Comparison of ENCODE assay signal across 9 cellular contexts in genomic region chr2:675460-675859, GRCh38. TPM values are rescaled to one million over a fixed set of nuclear protein-coding genes. Genes with fewer than 3 reads are reported as not detected.
DNase-seq lines count a peak whose midpoint lies in the region; FAIRE-seq and TF ChIP-seq lines count a peak whose summit lies in the region.
"Had no signal": no experiment of that assay in that cellular context is flagged by ENCODE, and none has a peak within 500 bp of the region (broad histone marks: within the 10 kb centered on the region; RNA-seq: fewer than 3 reads in every experiment).

No MANE protein-coding gene starts in this region.

- no peaks in the 10 kb centered on the region for H3K9me2 ChIP-seq in Karpas-422 (replicated peaks; ENCODE audit: insufficient read depth, low read length)

- H3K9me3 ChIP-seq in CD8-positive, alpha-beta memory T cell (ENCODE audit: low read length) = no peaks in the 10 kb centered on the region
- H3K9me3 ChIP-seq in Karpas-422 (ENCODE audit: low read length) (no peaks in the 10 kb centered on the region), breast epithelium (no peaks in the 10 kb centered on the region), prostate gland (no peaks in the 10 kb centered on the region), testis (no peaks in the 10 kb centered on the region)
- H3K9me3 ChIP-seq: upper lobe of left lung had no signal

- peaks cover 23% of the 10 kb centered on the region for H3K4me1 ChIP-seq in CD8-positive, alpha-beta memory T cell (ENCODE audit: insufficient read depth, low read length)
- H3K4me1 ChIP-seq in Karpas-422 (ENCODE audit: low read length) (peaks cover 66% of the 10 kb centered on the region), breast epithelium (no peaks in the 10 kb centered on the region), prostate gland (replicated peaks) (no peaks in the 10 kb centered on the region), testis (peaks cover 19% of the 10 kb centered on the region)

- H3K4me3 Mint-ChIP-seq in CD8-positive, alpha-beta memory T cell = peak overlapping the region in 5 of 7 donors; percentile 49 to 94 (median 91)
- H3K4me3 Mint-ChIP-seq in neural crest cell = peak overlapping the region; percentile 95

- no peak overlapping the region for H3K27ac ChIP-seq in CD8-positive, alpha-beta memory T cell (ENCODE audit: low read depth, low read length)
- H3K27ac ChIP-seq in Karpas-422 (ENCODE audit: low read length) (peak overlapping the region; percentile 97), breast epithelium (peak overlapping the region; percentile 10 to 28), prostate gland (no peak overlapping the region), testis (no peak overlapping the region)

- no peaks in the 10 kb centered on the region for H4K20me1 ChIP-seq in Karpas-422 (ENCODE audit: insufficient read depth, low read depth, low read length)

- TF ChIP-seq POLR2A in breast epithelium (IDR thresholded peaks at IDR 0.05) (no peak), prostate gland (IDR thresholded peaks at IDR 0.05) (no peak), testis (IDR thresholded peaks at IDR 0.05) (no peak), GM12892 (IDR thresholded peaks at IDR 0.05; ENCODE audit: low read depth, low read length) (no peak)

- CTCF ChIA-PET in CD8-positive, alpha-beta memory T cell (lab: Charles Lee) = no interaction called here

- TF ChIP-seq CTCF in breast epithelium (IDR thresholded peaks at IDR 0.05) (no peak), neural crest cell (conservative IDR thresholded peaks at IDR 0.05) (no peak), prostate gland (IDR thresholded peaks at IDR 0.05) (no peak), testis (IDR thresholded peaks at IDR 0.05) (no peak)

- H3K36me3 ChIP-seq in CD8-positive, alpha-beta memory T cell (ENCODE audit: insufficient read depth, low read length) = no peaks in the 10 kb centered on the region
- H3K36me3 ChIP-seq in Karpas-422 (ENCODE audit: insufficient read depth, low read length) (peaks cover 18% of the 10 kb centered on the region), breast epithelium (no peaks in the 10 kb centered on the region), prostate gland (peaks cover 0 to 2% of the 10 kb centered on the region in 2 donors), testis (ENCODE audit: low read depth, missing control alignments) (no peaks in the 10 kb centered on the region)

- DNase-seq in CD8-positive, alpha-beta memory T cell = no peak
- peak; percentile 74 for DNase-seq in Karpas-422
- no peak for DNase-seq in breast epithelium (ENCODE audit: low spot score in 2 of 2)
- no peak for DNase-seq in neural crest cell (ENCODE audit: low read depth, low spot score)
- no peak for DNase-seq in prostate gland (ENCODE audit: low spot score)
- no peak for DNase-seq in testis
- DNase-seq in SKM-1 treated with dmso at 0.1 percent for 144 hours (lab: John Stamatoyannopoulos, UW; ENCODE audit: unreplicated experiment) = no peak
- no peak for DNase-seq in GM12892 (ENCODE audit: insufficient read length)

- H3K4me3 ChIP-seq in CD8-positive, alpha-beta memory T cell (ENCODE audit: low read length) = no peak overlapping the region
- H3K4me3 ChIP-seq in Karpas-422 (ENCODE audit: low read length) = peak overlapping the region; percentile 65
- peak overlapping the region in 1 of 3 donors; percentile 78 for H3K4me3 ChIP-seq in breast epithelium
- H3K4me3 ChIP-seq in prostate gland = no peak overlapping the region
- H3K4me3 ChIP-seq in testis = no peak overlapping the region

- H3K27me3 ChIP-seq in CD8-positive, alpha-beta memory T cell (ENCODE audit: insufficient read depth, low read length, poor library complexity, severe bottlenecking) = no peaks in the 10 kb centered on the region
- no peaks in the 10 kb centered on the region for H3K27me3 ChIP-seq in Karpas-422 (ENCODE audit: low read length)
- no peaks in the 10 kb centered on the region for H3K27me3 ChIP-seq in breast epithelium
- H3K27me3 ChIP-seq in prostate gland (replicated peaks; ENCODE audit: insufficient read depth) = no peaks in the 10 kb centered on the region
- no peaks in the 10 kb centered on the region for H3K27me3 ChIP-seq in testis
- H3K27me3 ChIP-seq: upper lobe of left lung had no signal

- H3K79me2 ChIP-seq in Karpas-422 (ENCODE audit: low read length) = peaks cover 12% of the 10 kb centered on the region

- H3K27ac Mint-ChIP-seq in CD8-positive, alpha-beta memory T cell = peak overlapping the region in 4 of 8 donors; percentile 19 to 92 (median 90)
- H3K27ac Mint-ChIP-seq in neural crest cell (ENCODE audit: unreplicated experiment) = no peak overlapping the region

- peak overlapping the region; percentile 78 for H3K4me2 ChIP-seq in Karpas-422 (ENCODE audit: low read depth, low read length, poor library complexity, severe bottlenecking)

- intact Hi-C loops in breast epithelium (cut with DNase I; ENCODE audit: low total_unique reads) = no loop called here
- intact Hi-C loops in prostate gland (cut with DNase I) = loop anchor here (5.0 to 10.0 kb wide), 3 partner anchors 411 to 1142 kb away; partner anchors contain the start of genes ACP1, PXDN and SH3YL1
- intact Hi-C loops in testis (cut with DNase I; ENCODE audit: low total_unique reads) = no loop called here

- WGBS in prostate gland = 85% methylated on average over 9 of the region's 9 CpGs
- WGBS in testis, 2 donors = 51 to 59% methylated on average over 9 of the region's 9 CpGs

- peaks cover 0 to 47% (median 6%) of the 10 kb centered on the region in 3 donors for H3K36me3 Mint-ChIP-seq in CD8-positive, alpha-beta memory T cell
- peaks cover 5% of the 10 kb centered on the region for H3K36me3 Mint-ChIP-seq in neural crest cell (ENCODE audit: low read depth)

- H3K27me3 Mint-ChIP-seq in CD8-positive, alpha-beta memory T cell = no peaks in the 10 kb centered on the region
- no peaks in the 10 kb centered on the region for H3K27me3 Mint-ChIP-seq in neural crest cell (ENCODE audit: low read depth)

- H3K9ac ChIP-seq in Karpas-422 (ENCODE audit: low read length) = peak overlapping the region; percentile 83

- POLR2A ChIA-PET in CD8-positive, alpha-beta memory T cell (lab: Charles Lee) = no interaction called here

- H2AFZ ChIP-seq in Karpas-422 (ENCODE audit: low read length) = no peak overlapping the region

- H3K9me3 Mint-ChIP-seq in CD8-positive, alpha-beta memory T cell = no peaks in the 10 kb centered on the region
- H3K9me3 Mint-ChIP-seq in neural crest cell = no peaks in the 10 kb centered on the region

- H3K4me1 Mint-ChIP-seq in CD8-positive, alpha-beta memory T cell = peaks cover 31 to 44% (median 38%) of the 10 kb centered on the region in 3 donors
- peaks cover 49% of the 10 kb centered on the region for H3K4me1 Mint-ChIP-seq in neural crest cell

- no peak for FAIRE-seq in GM12892 (lab: Jason Lieb, UNC)

RNA-seq across cellular contexts. Expression of gene TMEM18, which starts 1.7 kb away (rescaled TPM):
- total RNA-seq in CD8-positive, alpha-beta memory T cell = 10 to 100 TPM; 20.7 to 23.3 TPM
- 22.2 TPM for polyA plus RNA-seq in CD8-positive, alpha-beta memory T cell
- 46.1 and 48.6 TPM in 2 replicates for total RNA-seq in Karpas-422 (2014; rRNA removed; shearing (Covaris generic); ENCODE audit: low replicate concordance)
- total RNA-seq in breast epithelium = 10 to 100 TPM; 17.7 to 34.6 (median 27.4) TPM
- 27.7 and 28.2 TPM in 2 replicates for total RNA-seq in neural crest cell
- 10 to 100 TPM; 17.7 to 19.3 TPM for total RNA-seq in prostate gland
- 10 to 100 TPM; 18.0 to 25.8 TPM for total RNA-seq in testis
- 30.5 TPM for polyA plus RNA-seq in testis (ENCODE audit: insufficient read depth, low read depth, low replicate concordance)
- 23.2 TPM for polyA plus RNA-seq in GM12892 (2012; ENCODE audit: missing spikeins)

Comparison
In these comparisons a context has a peak if more than half of its experiments do, and no peak if none do; other contexts are left out.
1. H3K27ac ChIP-seq: peak in Karpas-422 (single experiment) and breast epithelium (2 of 2); none in CD8-positive, alpha-beta memory T cell (single experiment), prostate gland (0 of 2) and testis (0 of 2).